ENCODE assay signal across 1 cellular context in the genomic region with DNA sequence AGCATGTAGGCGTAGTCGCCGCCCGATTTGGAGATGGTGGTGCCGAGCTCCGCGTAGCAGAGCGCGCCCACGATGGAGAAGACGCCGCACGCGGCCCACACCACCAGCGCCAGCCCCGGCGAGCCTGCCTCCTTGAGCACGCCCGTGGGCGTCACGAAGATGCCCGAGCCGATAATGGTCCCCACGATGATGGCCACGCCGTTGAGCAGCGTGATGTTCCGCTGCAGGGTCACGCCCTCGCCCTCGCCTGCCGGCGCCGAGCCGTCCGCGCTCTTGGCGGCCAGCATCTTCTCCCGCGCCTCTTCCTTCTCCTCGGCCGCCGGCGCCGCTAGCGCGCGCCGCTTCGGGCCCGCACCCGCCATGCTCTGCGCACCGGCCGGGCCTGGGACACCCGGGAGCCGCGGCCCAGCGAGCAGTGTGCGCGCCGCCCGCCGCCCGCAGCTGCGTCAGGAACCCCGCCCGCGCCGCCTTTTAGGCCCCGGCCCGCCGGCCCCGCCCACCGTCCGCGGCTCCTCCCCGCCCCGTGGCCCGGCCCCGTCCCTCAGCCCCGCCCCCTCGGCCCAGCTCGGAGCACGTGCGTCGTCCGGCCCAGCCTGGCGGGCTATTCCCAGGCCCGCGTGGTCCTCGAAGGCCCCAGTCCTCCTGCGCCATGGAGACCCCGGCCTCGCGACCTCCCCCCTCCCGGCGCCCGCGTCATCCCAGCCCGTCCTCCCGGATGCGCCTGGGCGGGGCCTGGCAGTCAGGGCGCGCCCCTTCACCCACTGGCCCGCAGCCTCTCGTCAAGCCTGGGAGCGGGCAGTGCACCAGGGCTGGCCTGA.
A peak's percentile ranks its signal among the peaks of the same experiment; 100 is the strongest.
TF ChIP-seq lines count a peak whose summit lies in the region.

Gene SLC7A5, minus strand, starts transcription at position 447 of the 818 bp plus-strand sequence. Its CDS starts 85 bp downstream, at position 362.

TF ChIP-seq in HepG2, 621 proteins besides CTCF, POLR2A, EP300 and RAD21 (continued from another document and continues in another):
- TF ChIP-seq, protein P1, sequence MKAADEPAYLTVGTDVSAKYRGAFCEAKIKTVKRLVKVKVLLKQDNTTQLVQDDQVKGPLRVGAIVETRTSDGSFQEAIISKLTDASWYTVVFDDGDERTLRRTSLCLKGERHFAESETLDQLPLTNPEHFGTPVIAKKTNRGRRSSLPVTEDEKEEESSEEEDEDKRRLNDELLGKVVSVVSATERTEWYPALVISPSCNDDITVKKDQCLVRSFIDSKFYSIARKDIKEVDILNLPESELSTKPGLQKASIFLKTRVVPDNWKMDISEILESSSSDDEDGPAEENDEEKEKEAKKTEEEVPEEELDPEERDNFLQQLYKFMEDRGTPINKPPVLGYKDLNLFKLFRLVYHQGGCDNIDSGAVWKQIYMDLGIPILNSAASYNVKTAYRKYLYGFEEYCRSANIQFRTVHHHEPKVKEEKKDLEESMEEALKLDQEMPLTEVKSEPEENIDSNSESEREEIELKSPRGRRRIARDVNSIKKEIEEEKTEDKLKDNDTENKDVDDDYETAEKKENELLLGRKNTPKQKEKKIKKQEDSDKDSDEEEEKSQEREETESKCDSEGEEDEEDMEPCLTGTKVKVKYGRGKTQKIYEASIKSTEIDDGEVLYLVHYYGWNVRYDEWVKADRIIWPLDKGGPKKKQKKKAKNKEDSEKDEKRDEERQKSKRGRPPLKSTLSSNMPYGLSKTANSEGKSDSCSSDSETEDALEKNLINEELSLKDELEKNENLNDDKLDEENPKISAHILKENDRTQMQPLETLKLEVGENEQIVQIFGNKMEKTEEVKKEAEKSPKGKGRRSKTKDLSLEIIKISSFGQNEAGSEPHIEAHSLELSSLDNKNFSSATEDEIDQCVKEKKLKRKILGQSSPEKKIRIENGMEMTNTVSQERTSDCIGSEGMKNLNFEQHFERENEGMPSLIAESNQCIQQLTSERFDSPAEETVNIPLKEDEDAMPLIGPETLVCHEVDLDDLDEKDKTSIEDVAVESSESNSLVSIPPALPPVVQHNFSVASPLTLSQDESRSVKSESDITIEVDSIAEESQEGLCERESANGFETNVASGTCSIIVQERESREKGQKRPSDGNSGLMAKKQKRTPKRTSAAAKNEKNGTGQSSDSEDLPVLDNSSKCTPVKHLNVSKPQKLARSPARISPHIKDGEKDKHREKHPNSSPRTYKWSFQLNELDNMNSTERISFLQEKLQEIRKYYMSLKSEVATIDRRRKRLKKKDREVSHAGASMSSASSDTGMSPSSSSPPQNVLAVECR (CRISPR knock-in tag; IDR thresholded peaks at IDR 0.05; ENCODE audit: borderline replicate concordance), result peak; percentile 75
- TF ChIP-seq HMGXB4 (CRISPR knock-in tag; IDR thresholded peaks at IDR 0.05; ENCODE audit: borderline replicate concordance in 1 of 2, low read depth in 1 of 2), result peak in 1 of 2 experiments; percentile 60; a peak in 2 of 4 replicates
- peak; percentile 37; the same call in 1 of the 2 replicates for TF ChIP-seq SOX5 (CRISPR knock-in tag; IDR thresholded peaks at IDR 0.05; ENCODE audit: borderline replicate concordance)
- TF ChIP-seq THAP7 (CRISPR knock-in tag; IDR thresholded peaks at IDR 0.05), result peak; percentile 83; the same call in 1 of the 2 replicates
- TF ChIP-seq ZSCAN30 (CRISPR knock-in tag; IDR thresholded peaks at IDR 0.05), result peak; percentile 45; the same call in 1 of the 2 replicates
- peak; percentile 51; the same call in 1 of the 2 replicates for TF ChIP-seq MED13 (CRISPR knock-in tag; IDR thresholded peaks at IDR 0.05)
- peak; percentile 76 for TF ChIP-seq MEIS2 (CRISPR knock-in tag; IDR thresholded peaks at IDR 0.05)
- TF ChIP-seq MXD4 (CRISPR knock-in tag; IDR thresholded peaks at IDR 0.05), result peak; percentile 65; the same call in 1 of the 2 replicates
- TF ChIP-seq CBX1 (IDR thresholded peaks at IDR 0.05; ENCODE audit: low read depth), result peak; percentile 59
- peak; percentile 32; the same call in 1 of the 2 replicates for TF ChIP-seq ETV5 (CRISPR knock-in tag; IDR thresholded peaks at IDR 0.05; ENCODE audit: borderline replicate concordance)
- 0 out of 2 replicates have a peak, but pooled peaks have one; percentile 40 for TF ChIP-seq NR2C2 (CRISPR knock-in tag; IDR thresholded peaks at IDR 0.05; ENCODE audit: borderline replicate concordance)
- TF ChIP-seq IKZF4 (CRISPR knock-in tag; IDR thresholded peaks at IDR 0.05; ENCODE audit: borderline replicate concordance, low read depth, not compliant biosample characterization), result peak; percentile 88
- TF ChIP-seq MIER2 (CRISPR knock-in tag; IDR thresholded peaks at IDR 0.05), result 0 out of 2 replicates have a peak, but pooled peaks have one; percentile 13
- peak; percentile 95 for TF ChIP-seq ZNF160 (CRISPR knock-in tag; IDR thresholded peaks at IDR 0.05)
- TF ChIP-seq, protein P2, sequence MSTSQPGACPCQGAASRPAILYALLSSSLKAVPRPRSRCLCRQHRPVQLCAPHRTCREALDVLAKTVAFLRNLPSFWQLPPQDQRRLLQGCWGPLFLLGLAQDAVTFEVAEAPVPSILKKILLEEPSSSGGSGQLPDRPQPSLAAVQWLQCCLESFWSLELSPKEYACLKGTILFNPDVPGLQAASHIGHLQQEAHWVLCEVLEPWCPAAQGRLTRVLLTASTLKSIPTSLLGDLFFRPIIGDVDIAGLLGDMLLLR (CRISPR knock-in tag; IDR thresholded peaks at IDR 0.05), result peak; percentile 96
- TF ChIP-seq ZNF230 (CRISPR knock-in tag; IDR thresholded peaks at IDR 0.05), result peak; percentile 8
- TF ChIP-seq ZNF451 (CRISPR knock-in tag; IDR thresholded peaks at IDR 0.05), result peak; percentile 87
- TF ChIP-seq E2F5 (CRISPR knock-in tag; conservative IDR thresholded peaks at IDR 0.05), result peak; percentile 52; the same call in 1 of the 2 replicates
- TF ChIP-seq HOXA5 (CRISPR knock-in tag; IDR thresholded peaks at IDR 0.05), result 0 out of 2 replicates have a peak, but pooled peaks have one; percentile 26
- TF ChIP-seq ZNF788 (CRISPR knock-in tag; IDR thresholded peaks at IDR 0.05; ENCODE audit: borderline replicate concordance), result peak; percentile 65; the same call in 1 of the 2 replicates
- TF ChIP-seq DRAP1 (CRISPR knock-in tag; IDR thresholded peaks at IDR 0.05), result peak; percentile 61; the same call in 1 of the 2 replicates
- peak; percentile 90; the same call in 1 of the 2 replicates for TF ChIP-seq ZNF564 (CRISPR knock-in tag; IDR thresholded peaks at IDR 0.05)
- TF ChIP-seq ZNF546 (CRISPR knock-in tag; conservative IDR thresholded peaks at IDR 0.05), result peak; percentile 84
- TF ChIP-seq AKAP8 (CRISPR knock-in tag; IDR thresholded peaks at IDR 0.05), result peak; percentile 77; the same call in 1 of the 2 replicates
- 0 out of 2 replicates have a peak, but pooled peaks have one; percentile 82 for TF ChIP-seq ZNF557 (CRISPR knock-in tag; IDR thresholded peaks at IDR 0.05)
- 0 out of 2 replicates have a peak, but pooled peaks have one; percentile 42 for TF ChIP-seq ZNF317 (CRISPR knock-in tag; IDR thresholded peaks at IDR 0.05)
- 0 out of 2 replicates have a peak, but pooled peaks have one; percentile 7 for TF ChIP-seq ARID2 (CRISPR knock-in tag; IDR thresholded peaks at IDR 0.05; ENCODE audit: borderline replicate concordance)
- TF ChIP-seq ZNF747 (CRISPR knock-in tag; IDR thresholded peaks at IDR 0.05; ENCODE audit: borderline replicate concordance), result peak; percentile 90
- TF ChIP-seq ZNF281 (CRISPR knock-in tag; IDR thresholded peaks at IDR 0.05; ENCODE audit: borderline replicate concordance), result peak; percentile 60; the same call in 1 of the 2 replicates
- TF ChIP-seq ZFP37 (CRISPR knock-in tag; IDR thresholded peaks at IDR 0.05; ENCODE audit: borderline replicate concordance), result peak; percentile 72; the same call in 1 of the 2 replicates
- peak; percentile 79 for TF ChIP-seq BRD4 (CRISPR knock-in tag; IDR thresholded peaks at IDR 0.05)
- TF ChIP-seq ZNF83 (CRISPR knock-in tag; IDR thresholded peaks at IDR 0.05; ENCODE audit: borderline replicate concordance), result peak; percentile 61; the same call in 1 of the 2 replicates
- 0 out of 2 replicates have a peak, but pooled peaks have one; percentile 53 for TF ChIP-seq ZNF34 (CRISPR knock-in tag; IDR thresholded peaks at IDR 0.05; ENCODE audit: borderline replicate concordance)
- TF ChIP-seq ZBTB38 (CRISPR knock-in tag; IDR thresholded peaks at IDR 0.05), result peak; percentile 85
- TF ChIP-seq ZGPAT (CRISPR knock-in tag; IDR thresholded peaks at IDR 0.05), result peak; percentile 60; the same call in 1 of the 2 replicates
- TF ChIP-seq ZNF563 (CRISPR knock-in tag; IDR thresholded peaks at IDR 0.05), result peak; percentile 96
- TF ChIP-seq, protein P3, sequence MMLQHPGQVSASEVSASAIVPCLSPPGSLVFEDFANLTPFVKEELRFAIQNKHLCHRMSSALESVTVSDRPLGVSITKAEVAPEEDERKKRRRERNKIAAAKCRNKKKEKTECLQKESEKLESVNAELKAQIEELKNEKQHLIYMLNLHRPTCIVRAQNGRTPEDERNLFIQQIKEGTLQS (CRISPR knock-in tag; IDR thresholded peaks at IDR 0.05), result peak; percentile 50; the same call in 1 of the 2 replicates
- TF ChIP-seq ZNF674 (CRISPR knock-in tag; IDR thresholded peaks at IDR 0.05; ENCODE audit: low read depth), result peak; percentile 95
- peak; percentile 46; the same call in 1 of the 2 replicates for TF ChIP-seq ESRRA (CRISPR knock-in tag; IDR thresholded peaks at IDR 0.05; ENCODE audit: low read depth)
- TF ChIP-seq KDM5B (CRISPR knock-in tag; IDR thresholded peaks at IDR 0.05; ENCODE audit: borderline replicate concordance), result peak; percentile 96
- TF ChIP-seq ZNF709 (CRISPR knock-in tag; IDR thresholded peaks at IDR 0.05), result peak; percentile 85
- TF ChIP-seq ZNF367 (CRISPR knock-in tag; IDR thresholded peaks at IDR 0.05; ENCODE audit: borderline replicate concordance), result peak; percentile 41; the same call in 1 of the 2 replicates
- TF ChIP-seq, protein P4, sequence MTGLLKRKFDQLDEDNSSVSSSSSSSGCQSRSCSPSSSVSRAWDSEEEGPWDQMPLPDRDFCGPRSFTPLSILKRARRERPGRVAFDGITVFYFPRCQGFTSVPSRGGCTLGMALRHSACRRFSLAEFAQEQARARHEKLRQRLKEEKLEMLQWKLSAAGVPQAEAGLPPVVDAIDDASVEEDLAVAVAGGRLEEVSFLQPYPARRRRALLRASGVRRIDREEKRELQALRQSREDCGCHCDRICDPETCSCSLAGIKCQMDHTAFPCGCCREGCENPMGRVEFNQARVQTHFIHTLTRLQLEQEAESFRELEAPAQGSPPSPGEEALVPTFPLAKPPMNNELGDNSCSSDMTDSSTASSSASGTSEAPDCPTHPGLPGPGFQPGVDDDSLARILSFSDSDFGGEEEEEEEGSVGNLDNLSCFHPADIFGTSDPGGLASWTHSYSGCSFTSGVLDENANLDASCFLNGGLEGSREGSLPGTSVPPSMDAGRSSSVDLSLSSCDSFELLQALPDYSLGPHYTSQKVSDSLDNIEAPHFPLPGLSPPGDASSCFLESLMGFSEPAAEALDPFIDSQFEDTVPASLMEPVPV (CRISPR knock-in tag; IDR thresholded peaks at IDR 0.05), result peak; percentile 92; the same call in 1 of the 2 replicates
